ENCODE assay signal across 24 cellular contexts in the genomic region with DNA sequence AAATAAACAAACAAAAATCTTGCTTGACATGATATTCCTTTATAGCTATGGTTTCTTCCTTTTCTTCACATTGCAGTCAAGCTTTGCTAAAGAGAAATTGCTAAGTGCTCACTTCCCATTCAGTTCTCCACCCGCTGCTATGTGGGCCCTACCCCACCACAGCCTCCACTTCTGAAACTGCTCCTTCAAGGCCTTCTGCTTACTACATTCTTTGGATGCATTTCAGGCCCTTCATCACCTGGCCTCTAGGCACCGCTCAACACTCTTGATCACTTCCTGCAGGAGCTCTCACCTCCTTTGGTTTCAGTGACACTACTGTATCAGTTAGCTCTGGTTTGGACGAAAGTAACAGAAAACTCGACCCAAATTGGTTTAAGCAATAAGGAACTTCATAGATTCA.
"Had no signal": no experiment of that assay in that cellular context is flagged by ENCODE, and none has a peak within 500 bp of the region (broad histone marks: within the 10 kb centered on the region; RNA-seq: fewer than 3 reads in every experiment).

No MANE protein-coding gene starts in this region.

- FAIRE-seq: small intestine had no signal

- H3K4me3 Mint-ChIP-seq: immature natural killer cell; memory B cell; naive thymus-derived CD4-positive, alpha-beta T cell; nephron; neural progenitor cell; stimulated activated naive B cell treated with anti-CD40 and anti-IgM and Interleukin-4, amounts not matched to agents 10 μg/mL and 1 μg/mL and 100 μg/mL, for 72 hours; stimulated activated naive CD8-positive, alpha-beta T cell treated with anti-CD3 and anti-CD28 coated beads, Interleukin-15, Interleukin-2, amounts not matched to agents 100 ng/mL and 50 ng/mL, for 24 hours had no signal

- H3K79me2 ChIP-seq: parathyroid adenoma had no signal

- H3K4me1 Mint-ChIP-seq: immature natural killer cell; memory B cell; naive thymus-derived CD4-positive, alpha-beta T cell; nephron; neural progenitor cell; stimulated activated naive B cell treated with anti-CD40 and anti-IgM and Interleukin-4, amounts not matched to agents 10 μg/mL and 1 μg/mL and 100 μg/mL, for 72 hours had no signal

- H3K27me3 Mint-ChIP-seq: naive thymus-derived CD4-positive, alpha-beta T cell; progenitor cell of endocrine pancreas; stimulated activated naive CD8-positive, alpha-beta T cell treated with anti-CD3 and anti-CD28 coated beads, Interleukin-15, Interleukin-2, amounts not matched to agents 100 ng/mL and 50 ng/mL, for 24 hours had no signal

- H3K36me3 Mint-ChIP-seq: immature natural killer cell; memory B cell; naive thymus-derived CD4-positive, alpha-beta T cell; neural progenitor cell; stimulated activated naive B cell treated with anti-CD40 and anti-IgM and Interleukin-4, amounts not matched to agents 10 μg/mL and 1 μg/mL and 100 μg/mL, for 72 hours had no signal

- H3K9me3 Mint-ChIP-seq: immature natural killer cell; memory B cell; neural progenitor cell; stimulated activated naive CD8-positive, alpha-beta T cell treated with anti-CD3 and anti-CD28 coated beads, Interleukin-15, Interleukin-2, amounts not matched to agents 100 ng/mL and 50 ng/mL, for 24 hours had no signal

- H3K9ac ChIP-seq: neural progenitor cell, parathyroid adenoma had no signal

- DNase-seq: dorsolateral prefrontal cortex; effector CD4-positive, alpha-beta T cell; esophagus squamous epithelium; foreskin melanocyte; hypothalamus; immature natural killer cell; islet precursor cell; midbrain; naive thymus-derived CD4-positive, alpha-beta T cell; right lobe of liver; small intestine; stimulated activated CD4-positive, alpha-beta T cell treated with anti-CD3 and anti-CD28 coated beads, Interleukin-15, amount 100 ng/mL, for 24 hours; stimulated activated CD4-positive, alpha-beta T cell treated with anti-CD3 and anti-CD28 coated beads, Interleukin-2, amount 100 ng/mL, for 48 hours; stimulated activated naive B cell treated with anti-CD40 and anti-IgM and Interleukin-4, amounts not matched to agents 10 μg/mL and 1 μg/mL and 100 μg/mL, for 72 hours had no signal

- H2AFZ ChIP-seq: neural progenitor cell, parathyroid adenoma had no signal

- H3K36me3 ChIP-seq: esophagus squamous epithelium, neural progenitor cell, right lobe of liver, thoracic aorta, tibial nerve had no signal

- H3K4me2 ChIP-seq: neural progenitor cell had no signal

- H3K9me3 ChIP-seq: esophagus squamous epithelium, right lobe of liver, thoracic aorta had no signal

- H3K4me3 ChIP-seq: dorsolateral prefrontal cortex, esophagus squamous epithelium, lung, neural progenitor cell, right lobe of liver, thoracic aorta, tibial nerve had no signal

- H3K27me3 ChIP-seq: esophagus squamous epithelium, neural progenitor cell, right lobe of liver, tibial nerve had no signal

- H3K27ac ChIP-seq: dorsolateral prefrontal cortex, epithelial cell of prostate, esophagus squamous epithelium, neural progenitor cell, parathyroid adenoma, right lobe of liver, thoracic aorta, tibial nerve had no signal

- H3K4me1 ChIP-seq: esophagus squamous epithelium, neural progenitor cell, parathyroid adenoma, right lobe of liver, tibial nerve had no signal

- H3K27ac Mint-ChIP-seq: immature natural killer cell; memory B cell; nephron; neural progenitor cell; progenitor cell of endocrine pancreas; stimulated activated naive B cell treated with anti-CD40 and anti-IgM and Interleukin-4, amounts not matched to agents 10 μg/mL and 1 μg/mL and 100 μg/mL, for 72 hours; stimulated activated naive CD8-positive, alpha-beta T cell treated with anti-CD3 and anti-CD28 coated beads, Interleukin-15, Interleukin-2, amounts not matched to agents 100 ng/mL and 50 ng/mL, for 24 hours had no signal
